1 cellular context compared by ENCODE assay signal in genomic region chr9:137756045-137756744, GRCh38.
TF ChIP-seq lines count a peak whose summit lies in the region.

No MANE protein-coding gene starts in this region.

TF ChIP-seq in IMR-90, 13 proteins besides CTCF, POLR2A, EP300 and RAD21 (continued from another document):
- no peak for TF ChIP-seq RCOR1 (IDR thresholded peaks at IDR 0.05; ENCODE audit: insufficient replicate concordance, low read length)
- TF ChIP-seq MAZ (IDR thresholded peaks at IDR 0.05; ENCODE audit: borderline replicate concordance, low read depth, low read length) = no peak
- TF ChIP-seq, protein P1, sequence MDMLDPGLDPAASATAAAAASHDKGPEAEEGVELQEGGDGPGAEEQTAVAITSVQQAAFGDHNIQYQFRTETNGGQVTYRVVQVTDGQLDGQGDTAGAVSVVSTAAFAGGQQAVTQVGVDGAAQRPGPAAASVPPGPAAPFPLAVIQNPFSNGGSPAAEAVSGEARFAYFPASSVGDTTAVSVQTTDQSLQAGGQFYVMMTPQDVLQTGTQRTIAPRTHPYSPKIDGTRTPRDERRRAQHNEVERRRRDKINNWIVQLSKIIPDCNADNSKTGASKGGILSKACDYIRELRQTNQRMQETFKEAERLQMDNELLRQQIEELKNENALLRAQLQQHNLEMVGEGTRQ (IDR thresholded peaks at IDR 0.05; ENCODE audit: low read depth, low read length) = no peak
- TF ChIP-seq RFX5 (IDR thresholded peaks at IDR 0.05; ENCODE audit: low read depth, low read length) = no peak
- no peak for TF ChIP-seq BHLHE40 (IDR thresholded peaks at IDR 0.05; ENCODE audit: low read depth, low read length)
- TF ChIP-seq MAFK (IDR thresholded peaks at IDR 0.05; ENCODE audit: low read depth, low read length) = no peak
- TF ChIP-seq SMC3 (IDR thresholded peaks at IDR 0.05; ENCODE audit: low read depth, low read length) = no peak
